24 cellular contexts compared by ENCODE assay signal in the genomic region with DNA sequence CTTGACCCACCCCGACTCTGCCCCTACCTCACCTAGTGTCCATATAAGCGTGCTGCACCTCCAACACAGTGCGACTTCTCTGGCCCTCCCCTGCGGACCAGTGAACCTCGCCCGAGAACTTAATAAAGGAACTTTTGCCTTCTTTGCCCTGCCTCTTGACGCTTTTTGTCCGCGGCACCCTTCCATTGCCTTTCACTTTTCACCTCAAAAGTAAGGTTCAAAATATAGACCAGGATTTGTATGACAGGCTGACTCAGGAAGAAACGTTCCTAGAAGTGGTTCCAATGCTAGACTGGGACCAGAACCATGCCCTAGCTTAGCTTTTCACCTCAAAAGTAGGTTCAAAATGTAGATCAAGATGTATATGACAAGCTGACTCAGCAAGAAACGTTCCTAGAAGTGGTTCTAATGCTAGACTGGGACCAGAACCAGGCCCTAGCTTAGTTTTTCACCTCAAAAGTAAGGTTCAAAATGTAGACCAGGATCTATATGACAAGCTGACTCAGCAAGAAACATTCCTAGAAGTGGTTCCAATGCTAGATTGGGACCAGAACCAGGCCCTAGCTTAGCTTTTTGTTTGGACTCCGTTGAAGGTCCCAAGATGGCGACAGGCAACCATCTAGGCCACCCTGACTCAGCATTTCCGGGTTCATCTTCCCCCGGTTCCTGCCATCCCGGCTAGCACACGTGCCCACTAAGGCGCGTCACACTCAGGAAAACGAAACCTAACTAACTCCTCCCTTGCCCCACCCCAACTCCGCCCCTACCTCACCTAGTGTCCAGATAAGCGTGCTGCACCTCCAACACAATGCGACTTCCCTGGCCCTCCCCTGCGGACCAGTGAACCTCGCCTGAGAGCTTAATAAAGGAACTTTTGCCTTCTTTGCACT. TPM values are rescaled to one million over a fixed set of nuclear protein-coding genes. Genes with fewer than 3 reads are reported as not detected.
DNase-seq lines count a peak whose midpoint lies in the region; ATAC-seq and TF ChIP-seq lines count a peak whose summit lies in the region.
"Had no signal": no experiment of that assay in that cellular context is flagged by ENCODE, and none has a peak within 500 bp of the region (broad histone marks: within the 10 kb centered on the region; RNA-seq: fewer than 3 reads in every experiment).

No MANE protein-coding gene starts in this region.

- H2AFZ ChIP-seq in GM23338: no peak overlapping the region
- H2AFZ ChIP-seq: PC-9 had no signal

- no peaks in the 10 kb centered on the region for H3K79me2 ChIP-seq in GM23338 (replicated peaks; ENCODE audit: insufficient read depth)

- peaks cover 40% of the 10 kb centered on the region for H3K36me3 Mint-ChIP-seq in GM23338 (ENCODE audit: low read depth)
- peaks cover 17% of the 10 kb centered on the region for H3K36me3 Mint-ChIP-seq in endothelial cell (ENCODE audit: low read depth, unreplicated experiment)
- peaks cover 0 to 9% (median 0%) of the 10 kb centered on the region in 5 donors for H3K36me3 Mint-ChIP-seq in naive thymus-derived CD4-positive, alpha-beta T cell
- H3K36me3 Mint-ChIP-seq: CD14-positive monocyte had no signal

- peaks cover 30% of the 10 kb centered on the region; the same call in 1 of the 2 replicates for H3K9me2 ChIP-seq in GM23338 (ENCODE audit: insufficient read depth)

- H3K9me3 Mint-ChIP-seq in GM23338 (peaks cover 66% of the 10 kb centered on the region), endothelial cell (ENCODE audit: unreplicated experiment) (peaks cover 4% of the 10 kb centered on the region)
- peaks cover 0 to 35% (median 11%) of the 10 kb centered on the region in 11 donors for H3K9me3 Mint-ChIP-seq in naive thymus-derived CD4-positive, alpha-beta T cell

- H3K27me3 ChIP-seq in GM23338 (ENCODE audit: insufficient read depth) (no peaks in the 10 kb centered on the region), stomach (no peaks in the 10 kb centered on the region)
- H3K27me3 ChIP-seq in naive thymus-derived CD4-positive, alpha-beta T cell (ENCODE audit: control insufficient read depth in 2 of 2, insufficient read depth in 2 of 2, low read length in 2 of 2): no peaks in the 10 kb centered on the region
- H3K27me3 ChIP-seq: BE2C, MG63 had no signal

- peaks cover 7% of the 10 kb centered on the region for H3K4me1 ChIP-seq in GM23338 (ENCODE audit: insufficient read depth)
- 0 out of 2 replicates have a peak, but pooled peaks cover 3% of the 10 kb centered on the region for H3K4me1 ChIP-seq in HEK293 (ENCODE audit: control insufficient read depth, insufficient read depth, low read length)
- H3K4me1 ChIP-seq in stomach: no peaks in the 10 kb centered on the region
- H3K4me1 ChIP-seq in naive thymus-derived CD4-positive, alpha-beta T cell (ENCODE audit: control insufficient read depth in 2 of 2, insufficient read depth in 2 of 2, low read length in 2 of 2): no peaks in the 10 kb centered on the region
- H3K4me1 ChIP-seq: BE2C had no signal

- CTCF ChIA-PET in HEK293 (lab: Yijun Ruan, JAX): interaction anchor here (0.7 to 2.6 kb wide), 4 partner anchors 10 to 511 kb away, joined by 3 to 14 read pairs (median 4); a partner anchor contains a TSS
- CTCF ChIA-PET in naive thymus-derived CD4-positive, alpha-beta T cell (lab: Charles Lee): no interaction called here

- ATAC-seq in GM23338: no peak
- ATAC-seq in naive thymus-derived CD4-positive, alpha-beta T cell: no peak
- no peak for ATAC-seq in GM18858 (IDR thresholded peaks at IDR 0.05; ENCODE audit: unreplicated experiment)

- intact Hi-C loops in stomach (cut with DNase I; ENCODE audit: low total_unique reads): no loop called here
- intact Hi-C loops in naive thymus-derived CD4-positive, alpha-beta T cell (cut with micrococcal nuclease): no loop called here

- H3K4me3 Mint-ChIP-seq in GM23338: no peak overlapping the region
- no peak overlapping the region for H3K4me3 Mint-ChIP-seq in endothelial cell (ENCODE audit: unreplicated experiment)
- H3K4me3 Mint-ChIP-seq in naive thymus-derived CD4-positive, alpha-beta T cell: no peak overlapping the region
- H3K4me3 Mint-ChIP-seq: CD14-positive monocyte; CD8-positive, alpha-beta memory T cell had no signal

- no peak overlapping the region for H3K4me2 ChIP-seq in GM23338
- H3K4me2 ChIP-seq: PC-9 had no signal

- TF ChIP-seq POLR2A in stomach (IDR thresholded peaks at IDR 0.05): no peak

- H3K27me3 Mint-ChIP-seq in GM23338 (ENCODE audit: insufficient read depth, low read depth, poor library complexity) (peaks cover 13% of the 10 kb centered on the region), endothelial cell (ENCODE audit: unreplicated experiment) (peaks cover 7% of the 10 kb centered on the region)
- H3K27me3 Mint-ChIP-seq in naive thymus-derived CD4-positive, alpha-beta T cell: peaks cover 21 to 39% (median 27%) of the 10 kb centered on the region in 5 donors

- no peak for TF ChIP-seq EP300 in stomach (IDR thresholded peaks at IDR 0.05)

- H3K27ac ChIP-seq in GM23338 (ENCODE audit: low read depth) (no peak overlapping the region), HEK293 (ENCODE audit: extremely low read depth, low read depth, low read length) (no peak overlapping the region), stomach (no peak overlapping the region)
- H3K27ac ChIP-seq in naive thymus-derived CD4-positive, alpha-beta T cell (ENCODE audit: low read depth, low read length): no peak overlapping the region
- H3K27ac ChIP-seq: PC-9 had no signal

- POLR2A ChIA-PET in HEK293 (lab: Yijun Ruan, JAX): interaction anchor here (0.6 kb wide), 1 partner anchor 455 kb away, joined by 4 read pairs; no protein-coding TSS in a partner anchor
- POLR2A ChIA-PET in naive thymus-derived CD4-positive, alpha-beta T cell (lab: Charles Lee): no interaction called here

- no peaks in the 10 kb centered on the region for H3K36me3 ChIP-seq in GM23338 (ENCODE audit: insufficient read depth)
- H3K36me3 ChIP-seq in HEK293 (ENCODE audit: control insufficient read depth in 2 of 2, insufficient read depth in 1 of 2, low read length in 2 of 2): no peaks in the 10 kb centered on the region
- no peaks in the 10 kb centered on the region for H3K36me3 ChIP-seq in stomach
- no peaks in the 10 kb centered on the region for H3K36me3 ChIP-seq in naive thymus-derived CD4-positive, alpha-beta T cell (ENCODE audit: control insufficient read depth in 2 of 3, insufficient read depth in 3 of 3, low read length in 3 of 3)
- H3K36me3 ChIP-seq: BE2C, MG63 had no signal

- no peaks in the 10 kb centered on the region for H4K20me1 ChIP-seq in GM23338 (replicated peaks; ENCODE audit: insufficient read depth)

- H3K9me3 ChIP-seq in HEK293 (ENCODE audit: control insufficient read depth, insufficient read depth, low read depth, low read length) (no peaks in the 10 kb centered on the region), stomach (peaks cover 0 to 7% (median 4%) of the 10 kb centered on the region in 4 donors)
- peaks cover 0 to 8% (median 0%) of the 10 kb centered on the region in 3 experiments for H3K9me3 ChIP-seq in naive thymus-derived CD4-positive, alpha-beta T cell (ENCODE audit: control insufficient read depth in 2 of 3, low read length in 3 of 3)
- H3K9me3 ChIP-seq: BE2C had no signal

- peaks cover 10% of the 10 kb centered on the region for H3K4me1 Mint-ChIP-seq in GM23338
- peaks cover 3% of the 10 kb centered on the region for H3K4me1 Mint-ChIP-seq in endothelial cell (ENCODE audit: unreplicated experiment)
- no peaks in the 10 kb centered on the region for H3K4me1 Mint-ChIP-seq in naive thymus-derived CD4-positive, alpha-beta T cell
- H3K4me1 Mint-ChIP-seq: CD14-positive monocyte; CD8-positive, alpha-beta memory T cell had no signal

- no peak for TF ChIP-seq CTCF in GM23338 (conservative IDR thresholded peaks at IDR 0.05; ENCODE audit: low read depth in 2 of 2)
- no peak for TF ChIP-seq CTCF in HEK293 (tag by site-specific recombination; IDR thresholded peaks at IDR 0.05)
- TF ChIP-seq CTCF in endothelial cell (IDR thresholded peaks at IDR 0.05; ENCODE audit: unreplicated experiment): no peak
- no peak for TF ChIP-seq CTCF in stomach (IDR thresholded peaks at IDR 0.05)

- peak; percentile 16 for DNase-seq in GM23338 (ENCODE audit: low spot score)
- DNase-seq in endothelial cell (ENCODE audit: low spot score): no peak
- DNase-seq in stomach: peak; percentile 10
- no peak for DNase-seq in dedifferentiated amniotic fluid mesenchymal stem cell (ENCODE audit: extremely low spot score)
- DNase-seq in naive thymus-derived CD4-positive, alpha-beta T cell: no peak
- DNase-seq: BE2C; CD8-positive, alpha-beta memory T cell; DMS 273 treated with DMSO at 0.1 percent for 48 hours; DMS79; GF-D8; KG1; MG63; NCI-H1105 treated with DMSO at 0.1 percent for 48 hours; NCI-H146; NCI-H1930; NCI-H2107; NCI-H524; NCI-H774; NK-92 treated with Interleukin-12 subunit alpha and Interleukin-12 subunit beta, amount 100 ng/mL, for 24 hours; PC-9; Right ventricle myocardium superior had no signal

- H3K27ac Mint-ChIP-seq in GM23338: peak overlapping the region; percentile 72; the same call in 1 of the 2 replicates
- H3K27ac Mint-ChIP-seq in endothelial cell (ENCODE audit: unreplicated experiment): peak overlapping the region; percentile 11
- H3K27ac Mint-ChIP-seq in naive thymus-derived CD4-positive, alpha-beta T cell: no peak overlapping the region
- H3K27ac Mint-ChIP-seq: CD14-positive monocyte had no signal

- 91 to 94% (median 93%) methylated on average over 25 of the region's 25 CpGs for WGBS in stomach, 5 donors

- H3K4me3 ChIP-seq in GM23338: no peak overlapping the region
- H3K4me3 ChIP-seq in HEK293 (ENCODE audit: low read depth, low read length): no peak overlapping the region
- H3K4me3 ChIP-seq in stomach: no peak overlapping the region
- H3K4me3 ChIP-seq in naive thymus-derived CD4-positive, alpha-beta T cell (ENCODE audit: low read length): no peak overlapping the region
- H3K4me3 ChIP-seq: MG63, PC-9 had no signal

- no peaks in the 10 kb centered on the region for H3F3A ChIP-seq in GM23338 (replicated peaks; ENCODE audit: low read depth)

TF ChIP-seq in HEK293, 187 proteins besides CTCF, POLR2A, EP300 and RAD21 (continues in another document):
- TF ChIP-seq ZNF677 (tag by site-specific recombination; IDR thresholded peaks at IDR 0.05): no peak
- no peak for TF ChIP-seq ZNF610 (tag by site-specific recombination; IDR thresholded peaks at IDR 0.05; ENCODE audit: borderline replicate concordance)
- TF ChIP-seq KLF1 (tag by site-specific recombination; IDR thresholded peaks at IDR 0.05): peak; percentile 41; the same call in 1 of the 2 replicates
- peak; percentile 25; the same call in 1 of the 2 replicates for TF ChIP-seq KLF8 (tag by site-specific recombination; IDR thresholded peaks at IDR 0.05)

RNA-seq across cellular contexts. Expression of a gene that starts 51.0 kb away (rescaled TPM):
- total RNA-seq in GM23338 (2014; rRNA removed; shearing (Covaris generic)): 101 and 106 TPM in 2 replicates
- polyA plus RNA-seq in GM23338 (2016; fragmentation: Nextera tagmentation; extraction: Ambion mirVana): 216 and 225 TPM in 2 replicates
- 59.4 TPM for total RNA-seq in endothelial cell (ENCODE audit: unreplicated experiment)
- total RNA-seq in stomach: 10 to 100 TPM in 4 of 5 donors, 1 to 10 TPM in 1; 7.6 to 54.0 (median 21.4) TPM
- 10 to 100 TPM; 28.1 to 38.2 (median 31.3) TPM for polyA plus RNA-seq in stomach
- 10 to 100 TPM in 1 of 5 experiments, 1 to 10 TPM in 4; 2.9 to 19.9 (median 4.8) TPM for total RNA-seq in naive thymus-derived CD4-positive, alpha-beta T cell
- polyA plus RNA-seq in naive thymus-derived CD4-positive, alpha-beta T cell: 10 to 100 TPM in 1 of 2 donors, 1 to 10 TPM in 1; 8.3 to 10.9 TPM

Comparison
In these comparisons a context has a peak if more than half of its experiments do, and no peak if none do; other contexts are left out.
1. DNase-seq: peak in GM23338 (single experiment) and stomach (single experiment); none in endothelial cell (single experiment), dedifferentiated amniotic fluid mesenchymal stem cell (single experiment) and naive thymus-derived CD4-positive, alpha-beta T cell (0 of 9).
2. H3K27ac Mint-ChIP-seq: peak in GM23338 (single experiment) and endothelial cell (single experiment); none in naive thymus-derived CD4-positive, alpha-beta T cell (0 of 9).